In genomic region chr2:241506793-241507429, GRCh38 we compare ENCODE assay signal across 8 cellular contexts. TPM values are rescaled to one million over a fixed set of nuclear protein-coding genes. Genes with fewer than 3 reads are reported as not detected.
DNase-seq lines count a peak whose midpoint lies in the region; ATAC-seq and TF ChIP-seq lines count a peak whose summit lies in the region.

No MANE protein-coding gene starts in this region.

- H3K4me3 ChIP-seq in HEK293 (ENCODE audit: low read depth, low read length) = peak overlapping the region; percentile 76
- peak overlapping the region; percentile 88 to 97 for H3K4me3 ChIP-seq in right atrium auricular region
- peak overlapping the region; percentile 63 to 99 (median 90) for H3K4me3 ChIP-seq in skin epidermis

- DNase-seq in right atrium auricular region (ENCODE audit: low spot score) = no peak
- DNase-seq in iPS-NIHi7 (ENCODE audit: extremely low spot score) = no peak
- no peak for DNase-seq in stimulated activated CD4-positive, alpha-beta T cell treated with anti-CD3 and anti-CD28 coated beads, Interleukin-4, amount 100 ng/mL, for 1 hour
- DNase-seq in DMS153 treated with DMSO at 0.1 percent for 48 hours (lab: John Stamatoyannopoulos, UW; ENCODE audit: unreplicated experiment) = no peak

- peaks cover 7 to 14% of the 10 kb centered on the region in 2 experiments; a peak in 2 of 3 replicates for H3K36me3 ChIP-seq in HEK293 (ENCODE audit: control insufficient read depth in 2 of 2, insufficient read depth in 1 of 2, low read length in 2 of 2)
- no peaks in the 10 kb centered on the region for H3K36me3 ChIP-seq in right atrium auricular region

- H3K4me1 ChIP-seq in HEK293 (ENCODE audit: control insufficient read depth, insufficient read depth, low read length) (peaks cover 9% of the 10 kb centered on the region; the same call in 1 of the 2 replicates), right atrium auricular region (peaks cover 0 to 39% of the 10 kb centered on the region in 2 donors)

- CTCF ChIA-PET in HEK293 (lab: Yijun Ruan, JAX) = interaction anchor here (0.5 to 1.1 kb wide), 5 partner anchors 63 to 758 kb away, joined by 3 to 4 read pairs (median 3); no protein-coding TSS in a partner anchor

- no peaks in the 10 kb centered on the region for H3K27me3 ChIP-seq in right atrium auricular region

- no peaks in the 10 kb centered on the region for H3K9me3 ChIP-seq in HEK293 (ENCODE audit: control insufficient read depth, insufficient read depth, low read depth, low read length)
- no peaks in the 10 kb centered on the region for H3K9me3 ChIP-seq in right atrium auricular region

- peak overlapping the region; percentile 17; the same call in 1 of the 2 replicates for H3K27ac ChIP-seq in HEK293 (ENCODE audit: extremely low read depth, low read depth, low read length)
- peak overlapping the region; percentile 91 for H3K27ac ChIP-seq in VCaP
- H3K27ac ChIP-seq in right atrium auricular region = peak overlapping the region; percentile 96
- H3K27ac ChIP-seq in skin epidermis = peak overlapping the region in 12 of 21 experiments; percentile 80 to 97 (median 94)

- POLR2A ChIA-PET in HEK293 (lab: Yijun Ruan, JAX) = interaction anchor here (1.5 kb wide), 1 partner anchor 9 kb away, joined by 4 read pairs; no protein-coding TSS in a partner anchor

- TF ChIP-seq CTCF in HEK293 (tag by site-specific recombination; IDR thresholded peaks at IDR 0.05) (no peak), VCaP (conservative IDR thresholded peaks at IDR 0.05) (no peak), right atrium auricular region (IDR thresholded peaks at IDR 0.05) (no peak)

- ATAC-seq in GM18502 (IDR thresholded peaks at IDR 0.05; ENCODE audit: poor library complexity, unreplicated experiment) = no peak

TF ChIP-seq in HEK293, 187 proteins besides CTCF, POLR2A, EP300 and RAD21:
- TF ChIP-seq ZNF335 (tag by site-specific recombination; conservative IDR thresholded peaks at IDR 0.05) (no peak), SCRT1 (tag by site-specific recombination; IDR thresholded peaks at IDR 0.05; ENCODE audit: borderline replicate concordance) (no peak), ZBTB20 (tag by site-specific recombination; IDR thresholded peaks at IDR 0.05) (no peak), ZNF623 (tag by site-specific recombination; IDR thresholded peaks at IDR 0.05) (no peak), ZBTB8A (tag by site-specific recombination; IDR thresholded peaks at IDR 0.05) (no peak), ZNF621 (tag by site-specific recombination; IDR thresholded peaks at IDR 0.05) (no peak), ZNF664 (tag by site-specific recombination; IDR thresholded peaks at IDR 0.05) (no peak), ZNF785 (tag by site-specific recombination; IDR thresholded peaks at IDR 0.05) (no peak), KLF16 (tag by site-specific recombination; IDR thresholded peaks at IDR 0.05) (no peak), ZNF600 (tag by site-specific recombination; IDR thresholded peaks at IDR 0.05) (no peak), ZNF24 (tag by site-specific recombination; IDR thresholded peaks at IDR 0.05) (no peak), KLF7 (tag by site-specific recombination; IDR thresholded peaks at IDR 0.05; ENCODE audit: borderline replicate concordance) (no peak), ZNF843 (tag by site-specific recombination; IDR thresholded peaks at IDR 0.05) (no peak), ZNF423 (tag by site-specific recombination; IDR thresholded peaks at IDR 0.05) (no peak), ZNF501 (tag by site-specific recombination; IDR thresholded peaks at IDR 0.05) (no peak)

RNA-seq across cellular contexts. Expression of gene STK25, which starts 1.5 kb away (rescaled TPM):
- 100 to 1,000 TPM in 1 of 2 donors, 10 to 100 TPM in 1; 94.5 to 173 TPM for total RNA-seq in right atrium auricular region

RNA-seq across cellular contexts. Expression of gene BOK, which starts 51.6 kb away (rescaled TPM):
- 10 to 100 TPM; 11.2 to 25.7 TPM for total RNA-seq in right atrium auricular region

Comparison
In these comparisons a context has a peak if more than half of its experiments do, and no peak if none do; other contexts are left out.
1. H3K27ac ChIP-seq: peak in every context shown above with its lines; median percentile 96 in right atrium auricular region; 94 in skin epidermis; 91 in VCaP; 17 in HEK293.